ENCODE assay signal across 8 cellular contexts in the genomic region with DNA sequence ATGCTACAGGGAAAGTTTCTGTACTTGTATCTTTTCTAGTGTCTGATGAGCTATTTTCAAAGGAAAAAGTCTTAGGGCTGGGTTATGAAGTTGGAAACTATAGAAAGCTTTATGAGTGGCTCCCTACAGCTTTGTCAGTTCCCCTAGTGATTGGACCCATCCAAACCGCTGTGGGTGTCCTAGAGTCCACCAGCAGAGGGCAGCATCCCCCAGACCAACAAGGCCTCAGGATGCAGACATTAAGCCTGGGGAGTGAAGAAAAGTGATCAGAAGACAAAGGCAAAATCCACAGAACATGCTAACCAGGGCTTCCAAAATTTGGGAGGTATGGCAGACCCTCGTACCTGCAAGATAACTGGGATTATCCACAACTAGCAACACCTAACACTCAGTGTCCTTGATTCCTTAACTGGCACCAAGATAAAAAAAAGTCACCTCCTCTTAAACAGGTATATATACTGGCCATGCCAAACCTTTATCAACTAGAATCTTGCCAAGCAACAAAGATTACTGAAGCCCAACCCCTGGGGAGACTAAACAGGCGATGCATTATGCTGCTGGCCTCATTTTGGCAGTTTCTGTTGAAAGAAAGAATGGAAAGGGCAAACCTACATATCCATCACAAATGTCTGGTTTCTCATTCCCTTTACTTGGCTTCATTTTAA.
DNase-seq lines count a peak whose midpoint lies in the region; ATAC-seq and TF ChIP-seq lines count a peak whose summit lies in the region.

No MANE protein-coding gene starts in this region.

- DNase-seq in COLO668 (lab: John Stamatoyannopoulos, UW; ENCODE audit: unreplicated experiment) (peak; percentile 72), HFF-Myc (ENCODE audit: extremely low read depth, low read depth) (peak; percentile 46), NCI-H524 (lab: John Stamatoyannopoulos, UW) (peak; percentile 80), ecto neural progenitor cell (ENCODE audit: low spot score) (peak; percentile 82), lower lobe of right lung (peak; percentile 77)
- DNase-seq in activated CD4-positive, alpha-beta T cell treated with anti-CD3 and anti-CD28 coated beads, Interleukin-2, amount 50 U/mL, for 4 hours: peak; percentile 60 to 64
- DNase-seq in stimulated activated CD8-positive, alpha-beta memory T cell treated with anti-CD3 and anti-CD28 coated beads, Interleukin-12 subunit alpha, Interleukin-12 subunit beta, amount 100 ng/mL, for 4 hours (ENCODE audit: low read depth): peak; percentile 41

- no peak overlapping the region for H3K27ac ChIP-seq in lower lobe of right lung

- no peaks in the 10 kb centered on the region for H3K9me3 ChIP-seq in lower lobe of right lung

- ATAC-seq in lower lobe of right lung: peak; percentile 95 to 96
- ATAC-seq in HG03521 (IDR thresholded peaks at IDR 0.05; ENCODE audit: unreplicated experiment): no peak

- peak; percentile 96 for TF ChIP-seq CTCF in HFF-Myc (IDR thresholded peaks at IDR 0.05; ENCODE audit: low read depth, low read length, missing control alignments)
- peak; percentile 91 for TF ChIP-seq CTCF in lower lobe of right lung (IDR thresholded peaks at IDR 0.05)

- H3K4me3 ChIP-seq in HFF-Myc (replicated peaks; ENCODE audit: low read depth, low read length): no peak overlapping the region
- H3K4me3 ChIP-seq in lower lobe of right lung: no peak overlapping the region

- no peaks in the 10 kb centered on the region for H3K27me3 ChIP-seq in lower lobe of right lung (ENCODE audit: low read depth)

- intact Hi-C loops in lower lobe of right lung (cut with DNase I): loop anchor here (5.0 kb wide), 1 partner anchor 95 kb away; no protein-coding TSS in a partner anchor

- no peaks in the 10 kb centered on the region for H3K4me1 ChIP-seq in lower lobe of right lung

- no peaks in the 10 kb centered on the region for H3K36me3 ChIP-seq in lower lobe of right lung
